In genomic region chr14:101729382-101729781, GRCh38 we compare ENCODE assay signal across 15 cellular contexts.
"Had no signal": no experiment of that assay in that cellular context is flagged by ENCODE, and none has a peak within 500 bp of the region (broad histone marks: within the 10 kb centered on the region; RNA-seq: fewer than 3 reads in every experiment).

No MANE protein-coding gene starts in this region.

- H3K27ac ChIP-seq: breast epithelium, dorsolateral prefrontal cortex, foreskin keratinocyte, psoas muscle, sigmoid colon had no signal

- H3K27me3 ChIP-seq: breast epithelium, dorsolateral prefrontal cortex, foreskin keratinocyte had no signal

- H3K36me3 Mint-ChIP-seq: naive B cell, type B pancreatic cell had no signal

- H3K27ac Mint-ChIP-seq: activated B cell treated with CpG ODN at 0.5 μM for 24 hours, type B pancreatic cell had no signal

- H3K4me1 ChIP-seq: breast epithelium, psoas muscle had no signal

- H3K9me3 Mint-ChIP-seq: activated B cell treated with CpG ODN at 0.5 μM for 24 hours, type B pancreatic cell had no signal

- ATAC-seq: activated naive CD4-positive, alpha-beta T cell treated with anti-CD3 and anti-CD28 coated beads, Interleukin-2, amount 50 U/mL, for 72 hours; foreskin keratinocyte; left colon; psoas muscle had no signal

- H3K9me3 ChIP-seq: breast epithelium, psoas muscle, sigmoid colon had no signal

- H3K27me3 Mint-ChIP-seq: activated B cell treated with CpG ODN at 0.5 μM for 24 hours had no signal

- DNase-seq: activated B cell treated with CpG ODN at 0.5 μM for 24 hours; activated effector memory CD4-positive, alpha-beta T cell treated with Interleukin-2 at 50 U/mL for 16 hours; aorta; dorsolateral prefrontal cortex; foreskin keratinocyte; left colon; naive B cell; occipital lobe; psoas muscle; sigmoid colon; stimulated activated CD4-positive, alpha-beta T cell treated with anti-CD3 and anti-CD28 coated beads, Interleukin-2, amount 100 ng/mL, for 24 hours; stimulated activated naive CD4-positive, alpha-beta T cell treated with Interleukin-2 at 50 U/mL for 16 hours had no signal

- H3K36me3 ChIP-seq: breast epithelium, sigmoid colon had no signal

- H3K4me3 Mint-ChIP-seq: activated B cell treated with CpG ODN at 0.5 μM for 24 hours, naive B cell, type B pancreatic cell had no signal

- H3K4me3 ChIP-seq: breast epithelium, dorsolateral prefrontal cortex, psoas muscle, sigmoid colon had no signal
